Comparison of ENCODE assay signal across 8 cellular contexts in genomic region chr17:2056221-2057129, GRCh38. TPM values are rescaled to one million over a fixed set of nuclear protein-coding genes. Genes with fewer than 3 reads are reported as not detected.
DNase-seq lines count a peak whose midpoint lies in the region; ATAC-seq and TF ChIP-seq lines count a peak whose summit lies in the region.

No MANE protein-coding gene starts in this region.

- TF ChIP-seq CTCF in CD8-positive, alpha-beta T cell (IDR thresholded peaks at IDR 0.05) = no peak
- peak in 3 of 6 experiments; percentile 13 to 36 (median 33) for TF ChIP-seq CTCF in Peyer's patch (IDR thresholded peaks at IDR 0.05)
- no peak for TF ChIP-seq CTCF in colonic mucosa (IDR thresholded peaks at IDR 0.05)

- H3K27me3 ChIP-seq in CD8-positive, alpha-beta T cell (ENCODE audit: insufficient read depth, low read length) = no peaks in the 10 kb centered on the region
- peaks cover 0 to 24% of the 10 kb centered on the region in 2 donors for H3K27me3 ChIP-seq in Peyer's patch
- peaks cover 41% of the 10 kb centered on the region for H3K27me3 ChIP-seq in colonic mucosa

- no peak overlapping the region for H3K27ac ChIP-seq in CD8-positive, alpha-beta T cell (ENCODE audit: low read depth, low read length)
- H3K27ac ChIP-seq in Peyer's patch = peak overlapping the region; percentile 88 to 96 (median 94)
- H3K27ac ChIP-seq in colonic mucosa = peak overlapping the region; percentile 71

- H3K4me3 Mint-ChIP-seq in CD8-positive, alpha-beta T cell = peak overlapping the region; percentile 74
- H3K4me3 Mint-ChIP-seq in naive B cell = peak overlapping the region; percentile 62 to 91 (median 76)

- H3K4me1 Mint-ChIP-seq in CD8-positive, alpha-beta T cell (ENCODE audit: low read depth) = peaks cover 34% of the 10 kb centered on the region
- peaks cover 31 to 41% (median 37%) of the 10 kb centered on the region in 3 donors for H3K4me1 Mint-ChIP-seq in naive B cell

- TF ChIP-seq POLR2A in Peyer's patch (IDR thresholded peaks at IDR 0.05) = no peak

- H3K9me3 ChIP-seq in CD8-positive, alpha-beta T cell (ENCODE audit: low read length) = no peaks in the 10 kb centered on the region
- no peaks in the 10 kb centered on the region for H3K9me3 ChIP-seq in Peyer's patch
- no peaks in the 10 kb centered on the region for H3K9me3 ChIP-seq in colonic mucosa

- peaks cover 3% of the 10 kb centered on the region for H3K36me3 ChIP-seq in CD8-positive, alpha-beta T cell (ENCODE audit: insufficient read depth, low read length)
- H3K36me3 ChIP-seq in Peyer's patch (no peaks in the 10 kb centered on the region), colonic mucosa (no peaks in the 10 kb centered on the region)

- DNase-seq in CD8-positive, alpha-beta T cell = peak in 5 of 7 experiments; percentile 33 to 74 (median 57)
- DNase-seq in Peyer's patch (peak in 2 of 3 donors; percentile 66 to 76), colonic mucosa (no peak), naive B cell (no peak), NCI-H345 (lab: John Stamatoyannopoulos, UW) (no peak)

- H3K27ac Mint-ChIP-seq in CD8-positive, alpha-beta T cell = no peak overlapping the region
- H3K27ac Mint-ChIP-seq in naive B cell = peak overlapping the region in 1 of 6 donors; percentile 26

- H3K9ac ChIP-seq in colonic mucosa (ENCODE audit: low read depth in 2 of 2, low read length in 2 of 2) = peak overlapping the region; percentile 63 to 76

- H3K4me1 ChIP-seq in CD8-positive, alpha-beta T cell (ENCODE audit: insufficient read depth, low read length) = peaks cover 54% of the 10 kb centered on the region
- H3K4me1 ChIP-seq in Peyer's patch (peaks cover 4 to 73% (median 41%) of the 10 kb centered on the region in 4 donors), colonic mucosa (peaks cover 13% of the 10 kb centered on the region)

- intact Hi-C loops in CD8-positive, alpha-beta T cell (cut with DNase I, micrococcal nuclease) = loop anchor here (1.0 to 5.0 kb wide), 2 partner anchors 33 to 111 kb away; no protein-coding TSS in a partner anchor
- intact Hi-C loops in colonic mucosa (cut with DNase I) = loop anchor here (5.0 to 10.0 kb wide), 2 partner anchors 116 to 218 kb away; no protein-coding TSS in a partner anchor

- ATAC-seq in CD8-positive, alpha-beta T cell = peak; percentile 11
- ATAC-seq in naive B cell (ENCODE audit: low read depth in 2 of 2) (no peak), GM18520 (IDR thresholded peaks at IDR 0.05; ENCODE audit: unreplicated experiment) (no peak), GM21786 (IDR thresholded peaks at IDR 0.05; ENCODE audit: unreplicated experiment) (no peak), HG03469 (IDR thresholded peaks at IDR 0.05; ENCODE audit: unreplicated experiment) (no peak)

- H3K36me3 Mint-ChIP-seq in CD8-positive, alpha-beta T cell = peaks cover 12% of the 10 kb centered on the region
- peaks cover 0 to 7% of the 10 kb centered on the region in 2 donors for H3K36me3 Mint-ChIP-seq in naive B cell

- CTCF ChIA-PET in CD8-positive, alpha-beta T cell (lab: Charles Lee) = interaction anchor here (0.7 to 8.5 kb wide), 21 partner anchors 9 to 359 kb away, joined by 3 to 240 read pairs (median 4); partner anchors contain the start of gene TSR1

- POLR2A ChIA-PET in CD8-positive, alpha-beta T cell (lab: Charles Lee) = interaction anchor here (0.6 to 3.4 kb wide), 4 partner anchors 189 to 226 kb away, joined by 3 to 18 read pairs (median 8); no protein-coding TSS in a partner anchor

- H3K9me3 Mint-ChIP-seq in CD8-positive, alpha-beta T cell = no peaks in the 10 kb centered on the region
- peaks cover 0 to 1% (median 0%) of the 10 kb centered on the region in 7 donors for H3K9me3 Mint-ChIP-seq in naive B cell

- peaks cover 20% of the 10 kb centered on the region for H3K27me3 Mint-ChIP-seq in CD8-positive, alpha-beta T cell (ENCODE audit: low read depth)
- H3K27me3 Mint-ChIP-seq in naive B cell = peaks cover 5 to 29% (median 18%) of the 10 kb centered on the region in 3 donors

- H3K4me3 ChIP-seq in CD8-positive, alpha-beta T cell (ENCODE audit: low read depth, low read length) = peak overlapping the region; percentile 33
- peak overlapping the region; percentile 41 to 73 (median 62) for H3K4me3 ChIP-seq in Peyer's patch
- H3K4me3 ChIP-seq in colonic mucosa = peak overlapping the region; percentile 59

RNA-seq across cellular contexts. Expression of gene HIC1, which starts 1.6 kb away (rescaled TPM):
- total RNA-seq in CD8-positive, alpha-beta T cell = 10 to 100 TPM; 12.1 to 13.0 TPM
- total RNA-seq in Peyer's patch (10 to 100 TPM in 2 of 4 donors, 1 to 10 TPM in 2; 6.8 to 40.4 (median 12.8) TPM), colonic mucosa (10 to 100 TPM in 1 of 2 donors, 1 to 10 TPM in 1; 7.0 to 11.2 TPM)
- under 1 TPM in 3 of 6 donors, not detected in 3; 0.08 to 0.35 (median 0.23) TPM for polyA plus RNA-seq in naive B cell (ENCODE audit: low read depth in 6 of 6)

RNA-seq across cellular contexts. Expression of gene OVCA2, which starts 14.7 kb away (rescaled TPM):
- 10 to 100 TPM; 38.7 to 48.2 TPM for total RNA-seq in CD8-positive, alpha-beta T cell
- 10 to 100 TPM; 32.4 to 49.0 (median 37.8) TPM for total RNA-seq in Peyer's patch
- 10 to 100 TPM; 41.0 to 49.8 TPM for total RNA-seq in colonic mucosa
- polyA plus RNA-seq in naive B cell (ENCODE audit: low read depth in 6 of 6) = 10 to 100 TPM; 43.0 to 66.7 (median 58.3) TPM

RNA-seq across cellular contexts. Expression of gene DPH1, which starts 26.5 kb away (rescaled TPM):
- total RNA-seq in CD8-positive, alpha-beta T cell = 100 to 1,000 TPM; 128 to 149 TPM
- total RNA-seq in Peyer's patch (100 to 1,000 TPM in 1 of 4 donors, 10 to 100 TPM in 3; 25.9 to 130 (median 64.5) TPM), colonic mucosa (10 to 100 TPM; 22.7 to 34.4 TPM)
- polyA plus RNA-seq in naive B cell (ENCODE audit: low read depth in 6 of 6) = 10 to 100 TPM; 22.7 to 37.7 (median 29.7) TPM

RNA-seq across cellular contexts. Expression of gene RTN4RL1, which starts 31.3 kb away (rescaled TPM):
- total RNA-seq in CD8-positive, alpha-beta T cell = not detected
- total RNA-seq in Peyer's patch = not detected
- total RNA-seq in colonic mucosa = under 1 TPM; 0.32 to 0.37 TPM
- not detected for polyA plus RNA-seq in naive B cell (ENCODE audit: low read depth in 6 of 6)

Comparison
In these comparisons a context has a peak if more than half of its experiments do, and no peak if none do; other contexts are left out.
1. DNase-seq: peak in CD8-positive, alpha-beta T cell (5 of 7) and Peyer's patch (2 of 3); none in colonic mucosa (single experiment), naive B cell (single experiment) and NCI-H345 (single experiment).
2. Peak in every context shown above with its lines, with median percentiles within 50 percentile points of each other: H3K4me3 ChIP-seq.